Comparison of ENCODE assay signal across 19 cellular contexts in the genomic region with DNA sequence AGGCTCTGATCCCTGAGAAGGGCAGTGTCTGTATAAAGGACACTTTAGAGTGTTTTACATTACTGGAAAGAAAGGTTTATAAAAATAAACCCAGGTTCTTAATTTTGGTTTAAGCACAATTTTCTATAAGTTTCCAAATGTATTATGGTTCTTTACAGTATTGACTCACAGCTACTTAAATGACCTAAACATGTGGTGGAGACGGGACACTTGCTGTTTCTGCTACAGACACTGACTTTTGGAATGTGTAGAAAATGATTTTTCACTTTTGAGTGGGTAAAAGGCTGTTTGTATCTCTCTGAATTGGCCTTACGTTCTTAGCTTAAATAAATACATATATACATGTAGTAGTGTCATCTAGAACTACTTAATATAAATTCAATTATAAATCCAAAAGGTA. TPM values are rescaled to one million over a fixed set of nuclear protein-coding genes. Genes with fewer than 3 reads are reported as not detected.
DNase-seq lines count a peak whose midpoint lies in the region; ATAC-seq and TF ChIP-seq lines count a peak whose summit lies in the region.
"Had no signal": no experiment of that assay in that cellular context is flagged by ENCODE, and none has a peak within 500 bp of the region (broad histone marks: within the 10 kb centered on the region; RNA-seq: fewer than 3 reads in every experiment).

No MANE protein-coding gene starts in this region.

- TF ChIP-seq EP300 in stomach (IDR thresholded peaks at IDR 0.05): no peak

- WGBS in stomach, 5 donors: 80 to 93% (median 86%) methylated on average over 2 of the region's 2 CpGs

- H3K27ac Mint-ChIP-seq in activated naive CD8-positive, alpha-beta T cell: peak overlapping the region; percentile 92
- no peak overlapping the region for H3K27ac Mint-ChIP-seq in activated naive CD8-positive, alpha-beta T cell treated with anti-CD3 and anti-CD28 coated beads, Interleukin-2, amount 50 U/mL, for 24 hours
- peak overlapping the region in 6 of 8 donors; percentile 61 to 97 (median 91) for H3K27ac Mint-ChIP-seq in CD8-positive, alpha-beta memory T cell
- peak overlapping the region in 5 of 9 donors; percentile 85 to 95 (median 93) for H3K27ac Mint-ChIP-seq in naive thymus-derived CD4-positive, alpha-beta T cell

- H3K4me3 ChIP-seq in CD8-positive, alpha-beta memory T cell (ENCODE audit: low read length): no peak overlapping the region
- no peak overlapping the region for H3K4me3 ChIP-seq in naive thymus-derived CD4-positive, alpha-beta T cell (ENCODE audit: low read length)
- no peak overlapping the region for H3K4me3 ChIP-seq in stomach
- H3K4me3 ChIP-seq: BLaER1, PC-9 had no signal

- H3K4me1 ChIP-seq in CD8-positive, alpha-beta memory T cell (ENCODE audit: insufficient read depth, low read length): peaks cover 54% of the 10 kb centered on the region
- H3K4me1 ChIP-seq in naive thymus-derived CD4-positive, alpha-beta T cell (ENCODE audit: control insufficient read depth in 2 of 2, insufficient read depth in 2 of 2, low read length in 2 of 2): peaks cover 39 to 54% of the 10 kb centered on the region in 2 donors
- peaks cover 0 to 10% (median 4%) of the 10 kb centered on the region in 4 donors for H3K4me1 ChIP-seq in stomach
- H3K4me1 ChIP-seq: BLaER1 had no signal

- H3K4me3 Mint-ChIP-seq in activated naive CD8-positive, alpha-beta T cell: no peak overlapping the region
- no peak overlapping the region for H3K4me3 Mint-ChIP-seq in activated naive CD8-positive, alpha-beta T cell treated with anti-CD3 and anti-CD28 coated beads, Interleukin-2, amount 50 U/mL, for 24 hours
- H3K4me3 Mint-ChIP-seq in CD8-positive, alpha-beta memory T cell: no peak overlapping the region
- H3K4me3 Mint-ChIP-seq in naive thymus-derived CD4-positive, alpha-beta T cell: peak overlapping the region in 1 of 10 donors; percentile 33
- H3K4me3 Mint-ChIP-seq: H9 had no signal

- ATAC-seq in activated naive CD8-positive, alpha-beta T cell treated with anti-CD3 and anti-CD28 coated beads, Interleukin-2, amount 50 U/mL, for 24 hours: no peak
- no peak for ATAC-seq in naive thymus-derived CD4-positive, alpha-beta T cell
- ATAC-seq: HepG2 had no signal

- intact Hi-C loops in naive thymus-derived CD4-positive, alpha-beta T cell (cut with micrococcal nuclease): no loop called here
- intact Hi-C loops in stomach (cut with DNase I; ENCODE audit: low total_unique reads): no loop called here

- CTCF ChIA-PET in CD8-positive, alpha-beta memory T cell (lab: Charles Lee): no interaction called here
- CTCF ChIA-PET in naive thymus-derived CD4-positive, alpha-beta T cell (lab: Charles Lee): interaction anchor here (0.5 kb wide), 1 partner anchor 12 kb away, joined by 5 read pairs; no protein-coding TSS in a partner anchor

- peaks cover 33% of the 10 kb centered on the region for H3K36me3 Mint-ChIP-seq in activated naive CD8-positive, alpha-beta T cell
- H3K36me3 Mint-ChIP-seq in activated naive CD8-positive, alpha-beta T cell treated with anti-CD3 and anti-CD28 coated beads, Interleukin-2, amount 50 U/mL, for 24 hours (ENCODE audit: low read depth): peaks cover 85% of the 10 kb centered on the region
- H3K36me3 Mint-ChIP-seq in CD8-positive, alpha-beta memory T cell: peaks cover 39 to 85% (median 66%) of the 10 kb centered on the region in 3 donors
- peaks cover 12 to 80% (median 71%) of the 10 kb centered on the region in 5 donors for H3K36me3 Mint-ChIP-seq in naive thymus-derived CD4-positive, alpha-beta T cell

- H3K9me3 Mint-ChIP-seq in activated naive CD8-positive, alpha-beta T cell (ENCODE audit: low read depth): peaks cover 7% of the 10 kb centered on the region
- H3K9me3 Mint-ChIP-seq in activated naive CD8-positive, alpha-beta T cell treated with anti-CD3 and anti-CD28 coated beads, Interleukin-2, amount 50 U/mL, for 24 hours: peaks cover 17% of the 10 kb centered on the region
- peaks cover 6 to 21% (median 18%) of the 10 kb centered on the region in 5 donors for H3K9me3 Mint-ChIP-seq in CD8-positive, alpha-beta memory T cell
- peaks cover 0 to 22% (median 10%) of the 10 kb centered on the region in 11 donors for H3K9me3 Mint-ChIP-seq in naive thymus-derived CD4-positive, alpha-beta T cell

- no peak for TF ChIP-seq CTCF in stomach (IDR thresholded peaks at IDR 0.05)

- no peaks in the 10 kb centered on the region for H3K27me3 Mint-ChIP-seq in activated naive CD8-positive, alpha-beta T cell
- no peaks in the 10 kb centered on the region for H3K27me3 Mint-ChIP-seq in activated naive CD8-positive, alpha-beta T cell treated with anti-CD3 and anti-CD28 coated beads, Interleukin-2, amount 50 U/mL, for 24 hours
- peaks cover 0 to 2% of the 10 kb centered on the region in 2 donors for H3K27me3 Mint-ChIP-seq in CD8-positive, alpha-beta memory T cell
- no peaks in the 10 kb centered on the region for H3K27me3 Mint-ChIP-seq in naive thymus-derived CD4-positive, alpha-beta T cell

- no peaks in the 10 kb centered on the region for H3K27me3 ChIP-seq in CD8-positive, alpha-beta memory T cell (ENCODE audit: insufficient read depth, low read length, poor library complexity, severe bottlenecking)
- no peaks in the 10 kb centered on the region for H3K27me3 ChIP-seq in naive thymus-derived CD4-positive, alpha-beta T cell (ENCODE audit: control insufficient read depth in 2 of 2, insufficient read depth in 2 of 2, low read length in 2 of 2)
- H3K27me3 ChIP-seq in stomach: no peaks in the 10 kb centered on the region
- H3K27me3 ChIP-seq: BLaER1 had no signal

- peaks cover 43% of the 10 kb centered on the region for H3K36me3 ChIP-seq in CD8-positive, alpha-beta memory T cell (ENCODE audit: insufficient read depth, low read length)
- H3K36me3 ChIP-seq in naive thymus-derived CD4-positive, alpha-beta T cell (ENCODE audit: control insufficient read depth in 2 of 3, insufficient read depth in 3 of 3, low read length in 3 of 3): peaks cover 24 to 77% (median 28%) of the 10 kb centered on the region in 3 experiments
- H3K36me3 ChIP-seq in stomach: peaks cover 69 to 100% (median 100%) of the 10 kb centered on the region in 4 donors

- no peak overlapping the region for H3K27ac ChIP-seq in CD8-positive, alpha-beta memory T cell (ENCODE audit: low read depth, low read length)
- no peak overlapping the region for H3K27ac ChIP-seq in naive thymus-derived CD4-positive, alpha-beta T cell (ENCODE audit: low read depth, low read length)
- H3K27ac ChIP-seq in stomach: peak overlapping the region in 3 of 5 donors; percentile 12 to 62 (median 22)
- H3K27ac ChIP-seq: BLaER1, PC-9, RWPE1 had no signal

- peaks cover 16% of the 10 kb centered on the region for H3K9me3 ChIP-seq in CD8-positive, alpha-beta memory T cell (ENCODE audit: low read length)
- peaks cover 4 to 23% (median 9%) of the 10 kb centered on the region in 3 experiments for H3K9me3 ChIP-seq in naive thymus-derived CD4-positive, alpha-beta T cell (ENCODE audit: control insufficient read depth in 2 of 3, low read length in 3 of 3)
- H3K9me3 ChIP-seq in stomach: peaks cover 21 to 28% (median 26%) of the 10 kb centered on the region in 4 donors

- no peak for DNase-seq in activated naive CD8-positive, alpha-beta T cell treated with anti-CD3 and anti-CD28 coated beads, Interleukin-2, amount 50 U/mL, for 24 hours
- DNase-seq in CD8-positive, alpha-beta memory T cell: no peak
- no peak for DNase-seq in naive thymus-derived CD4-positive, alpha-beta T cell
- DNase-seq in stomach: no peak
- DNase-seq in C1 segment of cervical spinal cord (lab: John Stamatoyannopoulos, UW): no peak
- no peak for DNase-seq in NCI-H510A (lab: John Stamatoyannopoulos, UW)
- DNase-seq: COR-L47, DMS 273 treated with DMSO at 0.1 percent for 48 hours, H9, KBM-7, NCI-H1694 treated with DMSO at 0.1 percent for 48 hours, NCI-H2107, NCI-H524, PC-9, SIG-M5 had no signal

- POLR2A ChIA-PET in CD8-positive, alpha-beta memory T cell (lab: Charles Lee): interaction anchor here (1.5 kb wide), 1 partner anchor 56 kb away, joined by 5 read pairs; a partner anchor contains a TSS
- POLR2A ChIA-PET in naive thymus-derived CD4-positive, alpha-beta T cell (lab: Charles Lee): interaction anchor here (0.7 to 1.7 kb wide), 3 partner anchors 15 to 55 kb away, joined by 3 to 5 read pairs (median 3); a partner anchor contains a TSS

- peaks cover 58% of the 10 kb centered on the region for H3K4me1 Mint-ChIP-seq in activated naive CD8-positive, alpha-beta T cell (ENCODE audit: low read depth)
- peaks cover 52% of the 10 kb centered on the region for H3K4me1 Mint-ChIP-seq in activated naive CD8-positive, alpha-beta T cell treated with anti-CD3 and anti-CD28 coated beads, Interleukin-2, amount 50 U/mL, for 24 hours
- H3K4me1 Mint-ChIP-seq in CD8-positive, alpha-beta memory T cell: peaks cover 52 to 63% (median 62%) of the 10 kb centered on the region in 3 donors
- H3K4me1 Mint-ChIP-seq in naive thymus-derived CD4-positive, alpha-beta T cell: peaks cover 28 to 59% (median 49%) of the 10 kb centered on the region in 7 donors

- no peak for TF ChIP-seq POLR2A in stomach (IDR thresholded peaks at IDR 0.05)

RNA-seq across cellular contexts. Expression of a gene that starts 55.4 kb away (rescaled TPM):
- 10 to 100 TPM; 34.2 to 35.9 TPM for total RNA-seq in CD8-positive, alpha-beta memory T cell
- 55.1 TPM for polyA plus RNA-seq in CD8-positive, alpha-beta memory T cell
- 100 to 1,000 TPM in 4 of 5 experiments, 10 to 100 TPM in 1; 71.9 to 176 (median 146) TPM for total RNA-seq in naive thymus-derived CD4-positive, alpha-beta T cell
- polyA plus RNA-seq in naive thymus-derived CD4-positive, alpha-beta T cell: 10 to 100 TPM; 63.4 to 66.2 TPM
- 100 to 1,000 TPM in 1 of 5 donors, 10 to 100 TPM in 4; 35.9 to 183 (median 41.1) TPM for total RNA-seq in stomach
- polyA plus RNA-seq in stomach: 10 to 100 TPM in 1 of 3 donors, 1 to 10 TPM in 2; 8.2 to 13.9 (median 9.2) TPM

Comparison
In these comparisons a context has a peak if more than half of its experiments do, and no peak if none do; other contexts are left out.
1. H3K27ac ChIP-seq: peak in stomach (3 of 5); none in CD8-positive, alpha-beta memory T cell (single experiment) and naive thymus-derived CD4-positive, alpha-beta T cell (single experiment).